23 cellular contexts compared by ENCODE assay signal in the genomic region with DNA sequence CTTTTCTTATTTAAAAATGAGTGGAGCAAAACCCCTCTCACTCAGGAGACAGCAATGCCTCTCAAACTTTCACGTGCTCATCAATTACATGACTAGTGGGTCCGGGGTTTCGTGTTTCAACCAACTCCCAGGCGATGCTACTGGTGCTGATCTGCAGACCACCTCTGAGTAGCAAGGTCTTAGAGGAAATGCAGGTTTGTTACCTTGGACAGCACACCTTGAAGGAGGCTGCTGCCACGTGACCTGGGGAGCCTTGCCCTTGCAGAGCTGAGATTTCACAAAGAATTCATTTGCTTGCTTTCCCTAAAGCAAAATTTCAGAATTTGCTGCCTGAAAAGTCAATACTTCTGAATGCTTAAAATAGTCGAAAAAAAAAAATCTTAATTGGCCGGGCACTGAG. TPM values are rescaled to one million over a fixed set of nuclear protein-coding genes. Genes with fewer than 3 reads are reported as not detected.
A peak's percentile ranks its signal among the peaks of the same experiment; 100 is the strongest.
DNase-seq lines count a peak whose midpoint lies in the region; ATAC-seq and TF ChIP-seq lines count a peak whose summit lies in the region.
"Had no signal": no experiment of that assay in that cellular context is flagged by ENCODE, and none has a peak within 500 bp of the region (broad histone marks: within the 10 kb centered on the region; RNA-seq: fewer than 3 reads in every experiment).

No MANE protein-coding gene starts in this region.

- no peaks in the 10 kb centered on the region for H3K4me1 ChIP-seq in GM23338 (ENCODE audit: insufficient read depth)
- H3K4me1 ChIP-seq in mesendoderm (ENCODE audit: control insufficient read depth, low read depth, low read length): no peaks in the 10 kb centered on the region
- H3K4me1 ChIP-seq: BLaER1, HAP-1 had no signal

- peaks cover 4% of the 10 kb centered on the region; the same call in 2 of the 3 replicates for H3K4me1 Mint-ChIP-seq in GM23338
- H3K4me1 Mint-ChIP-seq in stimulated activated memory B cell treated with anti-CD40 and anti-IgM and Interleukin-4, amounts not matched to agents 10 μg/mL and 1 μg/mL and 100 μg/mL, for 72 hours: no peaks in the 10 kb centered on the region
- H3K4me1 Mint-ChIP-seq: CD14-positive monocyte; CD4-positive, alpha-beta memory T cell had no signal

- no peaks in the 10 kb centered on the region for H3K36me3 Mint-ChIP-seq in GM23338 (ENCODE audit: low read depth)
- no peaks in the 10 kb centered on the region for H3K36me3 Mint-ChIP-seq in stimulated activated memory B cell treated with anti-CD40 and anti-IgM and Interleukin-4, amounts not matched to agents 10 μg/mL and 1 μg/mL and 100 μg/mL, for 72 hours
- H3K36me3 Mint-ChIP-seq: CD14-positive monocyte; CD4-positive, alpha-beta memory T cell had no signal

- no peak for TF ChIP-seq RAD21 in Ishikawa (IDR thresholded peaks at IDR 0.05; ENCODE audit: low read depth)

- no peak overlapping the region for H2AK5ac ChIP-seq in mesendoderm (ENCODE audit: low read length)

- H3K4me3 Mint-ChIP-seq in GM23338: no peak overlapping the region
- H3K4me3 Mint-ChIP-seq in stimulated activated memory B cell treated with anti-CD40 and anti-IgM and Interleukin-4, amounts not matched to agents 10 μg/mL and 1 μg/mL and 100 μg/mL, for 72 hours: no peak overlapping the region
- H3K4me3 Mint-ChIP-seq: CD14-positive monocyte; CD4-positive, alpha-beta memory T cell; HFFc6 had no signal

- no peak for TF ChIP-seq CTCF in GM23338 (conservative IDR thresholded peaks at IDR 0.05; ENCODE audit: low read depth in 2 of 2)

- no peak overlapping the region for H4K8ac ChIP-seq in mesendoderm (ENCODE audit: low read depth, low read length)

- no peaks in the 10 kb centered on the region for H3K27me3 ChIP-seq in GM23338 (ENCODE audit: insufficient read depth)
- no peaks in the 10 kb centered on the region for H3K27me3 ChIP-seq in mesendoderm (ENCODE audit: insufficient read depth, low read length, poor library complexity)
- H3K27me3 ChIP-seq: BLaER1 had no signal

- ATAC-seq in GM23338 (peak; percentile 64), GM21717 (IDR thresholded peaks at IDR 0.05; ENCODE audit: unreplicated experiment) (no peak)
- ATAC-seq in stimulated activated memory B cell treated with anti-CD40 and anti-IgM and Interleukin-4, amounts not matched to agents 10 μg/mL and 1 μg/mL and 100 μg/mL, for 72 hours: no peak
- ATAC-seq: GM12878, K562 had no signal

- no peak overlapping the region for H3K23ac ChIP-seq in mesendoderm (ENCODE audit: low read length)

- H3K79me1 ChIP-seq in mesendoderm (ENCODE audit: low read length): no peaks in the 10 kb centered on the region

- no peak overlapping the region for H3K18ac ChIP-seq in mesendoderm (ENCODE audit: low read length)

- no peaks in the 10 kb centered on the region for H3K36me3 ChIP-seq in GM23338 (ENCODE audit: insufficient read depth)
- H3K36me3 ChIP-seq in mesendoderm (ENCODE audit: control insufficient read depth, insufficient read depth, low read length): no peaks in the 10 kb centered on the region
- H3K36me3 ChIP-seq: BLaER1, HAP-1 had no signal

- H2BK5ac ChIP-seq in mesendoderm (ENCODE audit: low read length): no peak overlapping the region

- H3K27me3 Mint-ChIP-seq in GM23338 (ENCODE audit: insufficient read depth, low read depth, poor library complexity): no peaks in the 10 kb centered on the region
- peaks cover 33% of the 10 kb centered on the region for H3K27me3 Mint-ChIP-seq in stimulated activated memory B cell treated with anti-CD40 and anti-IgM and Interleukin-4, amounts not matched to agents 10 μg/mL and 1 μg/mL and 100 μg/mL, for 72 hours

- TF ChIP-seq EP300 in Ishikawa (IDR thresholded peaks at IDR 0.05; ENCODE audit: borderline replicate concordance): no peak

- no peak overlapping the region for H3K9ac ChIP-seq in mesendoderm (ENCODE audit: low read length)
- H3K9ac ChIP-seq: BLaER1 had no signal

- no peak overlapping the region for H2BK120ac ChIP-seq in mesendoderm (ENCODE audit: low read depth, low read length)

- H3K79me2 ChIP-seq in GM23338 (replicated peaks; ENCODE audit: insufficient read depth): no peaks in the 10 kb centered on the region
- no peaks in the 10 kb centered on the region for H3K79me2 ChIP-seq in mesendoderm (ENCODE audit: control insufficient read depth, insufficient read depth, low read length)

- no peaks in the 10 kb centered on the region for H4K20me1 ChIP-seq in GM23338 (replicated peaks; ENCODE audit: insufficient read depth)
- H4K20me1 ChIP-seq: BLaER1 had no signal

- no peak overlapping the region for H2AFZ ChIP-seq in GM23338

- no peaks in the 10 kb centered on the region for H3F3A ChIP-seq in GM23338 (replicated peaks; ENCODE audit: low read depth)

- H3K27ac Mint-ChIP-seq in GM23338: no peak overlapping the region
- H3K27ac Mint-ChIP-seq in stimulated activated memory B cell treated with anti-CD40 and anti-IgM and Interleukin-4, amounts not matched to agents 10 μg/mL and 1 μg/mL and 100 μg/mL, for 72 hours: no peak overlapping the region
- H3K27ac Mint-ChIP-seq: CD14-positive monocyte; CD4-positive, alpha-beta memory T cell; HFFc6 had no signal

- H3K9me3 Mint-ChIP-seq in GM23338: no peaks in the 10 kb centered on the region; the same call in 2 of the 3 replicates
- no peaks in the 10 kb centered on the region for H3K9me3 Mint-ChIP-seq in stimulated activated memory B cell treated with anti-CD40 and anti-IgM and Interleukin-4, amounts not matched to agents 10 μg/mL and 1 μg/mL and 100 μg/mL, for 72 hours
- H3K9me3 Mint-ChIP-seq: CD4-positive, alpha-beta memory T cell; HFFc6 had no signal

- H3K9me2 ChIP-seq in GM23338 (ENCODE audit: insufficient read depth): no peaks in the 10 kb centered on the region

- no peak overlapping the region for H3K4me2 ChIP-seq in GM23338
- H3K4me2 ChIP-seq in mesendoderm (ENCODE audit: low read length): no peak overlapping the region
- H3K4me2 ChIP-seq: BLaER1 had no signal

- no peak overlapping the region for H3K56ac ChIP-seq in mesendoderm (ENCODE audit: low read length)

- DNase-seq in GM23338 (ENCODE audit: low spot score): peak; percentile 17
- peak; percentile 71 for DNase-seq in iPS-NIHi11 (ENCODE audit: low spot score)
- peak; percentile 12 for DNase-seq in mesendoderm
- no peak for DNase-seq in NCI-H2227 treated with DMSO at 0.1 percent for 48 hours (lab: John Stamatoyannopoulos, UW)
- DNase-seq: 8988T; Calu3; CD4-positive, alpha-beta memory T cell; DMS79 treated with DMSO at 0.1 percent for 48 hours; HFFc6 had no signal

- no peak overlapping the region for H3K4ac ChIP-seq in mesendoderm (ENCODE audit: low read depth, low read length)

- no peak overlapping the region for H4K5ac ChIP-seq in mesendoderm (ENCODE audit: low read length)

- H3K27ac ChIP-seq in GM23338 (ENCODE audit: low read depth): no peak overlapping the region
- no peak overlapping the region for H3K27ac ChIP-seq in mesendoderm (ENCODE audit: low read depth, low read length)
- H3K27ac ChIP-seq: BLaER1, HL-60 had no signal

- no peak overlapping the region for H3K4me3 ChIP-seq in GM23338
- H3K4me3 ChIP-seq in mesendoderm (ENCODE audit: low read length): no peak overlapping the region
- H3K4me3 ChIP-seq: BLaER1, GM12878, HAP-1, K562 had no signal

- no CpG with 5 or more reads among the region's 7 CpGs for WGBS in mesendoderm (ENCODE audit: extremely low coverage, insufficient coverage, low lambda C conversion rate)

- H2BK15ac ChIP-seq in mesendoderm (replicated peaks; ENCODE audit: low read depth): no peak overlapping the region

TF ChIP-seq in GM23338, 12 proteins besides CTCF, POLR2A, EP300 and RAD21 (continues in another document):
- TF ChIP-seq, protein P1, sequence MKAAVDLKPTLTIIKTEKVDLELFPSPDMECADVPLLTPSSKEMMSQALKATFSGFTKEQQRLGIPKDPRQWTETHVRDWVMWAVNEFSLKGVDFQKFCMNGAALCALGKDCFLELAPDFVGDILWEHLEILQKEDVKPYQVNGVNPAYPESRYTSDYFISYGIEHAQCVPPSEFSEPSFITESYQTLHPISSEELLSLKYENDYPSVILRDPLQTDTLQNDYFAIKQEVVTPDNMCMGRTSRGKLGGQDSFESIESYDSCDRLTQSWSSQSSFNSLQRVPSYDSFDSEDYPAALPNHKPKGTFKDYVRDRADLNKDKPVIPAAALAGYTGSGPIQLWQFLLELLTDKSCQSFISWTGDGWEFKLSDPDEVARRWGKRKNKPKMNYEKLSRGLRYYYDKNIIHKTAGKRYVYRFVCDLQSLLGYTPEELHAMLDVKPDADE (IDR thresholded peaks at IDR 0.05): no peak

TF ChIP-seq in Ishikawa, 13 proteins besides CTCF, POLR2A, EP300 and RAD21 (continues in another document):
- no peak for TF ChIP-seq NFIC (IDR thresholded peaks at IDR 0.05)
- TF ChIP-seq, protein P2, sequence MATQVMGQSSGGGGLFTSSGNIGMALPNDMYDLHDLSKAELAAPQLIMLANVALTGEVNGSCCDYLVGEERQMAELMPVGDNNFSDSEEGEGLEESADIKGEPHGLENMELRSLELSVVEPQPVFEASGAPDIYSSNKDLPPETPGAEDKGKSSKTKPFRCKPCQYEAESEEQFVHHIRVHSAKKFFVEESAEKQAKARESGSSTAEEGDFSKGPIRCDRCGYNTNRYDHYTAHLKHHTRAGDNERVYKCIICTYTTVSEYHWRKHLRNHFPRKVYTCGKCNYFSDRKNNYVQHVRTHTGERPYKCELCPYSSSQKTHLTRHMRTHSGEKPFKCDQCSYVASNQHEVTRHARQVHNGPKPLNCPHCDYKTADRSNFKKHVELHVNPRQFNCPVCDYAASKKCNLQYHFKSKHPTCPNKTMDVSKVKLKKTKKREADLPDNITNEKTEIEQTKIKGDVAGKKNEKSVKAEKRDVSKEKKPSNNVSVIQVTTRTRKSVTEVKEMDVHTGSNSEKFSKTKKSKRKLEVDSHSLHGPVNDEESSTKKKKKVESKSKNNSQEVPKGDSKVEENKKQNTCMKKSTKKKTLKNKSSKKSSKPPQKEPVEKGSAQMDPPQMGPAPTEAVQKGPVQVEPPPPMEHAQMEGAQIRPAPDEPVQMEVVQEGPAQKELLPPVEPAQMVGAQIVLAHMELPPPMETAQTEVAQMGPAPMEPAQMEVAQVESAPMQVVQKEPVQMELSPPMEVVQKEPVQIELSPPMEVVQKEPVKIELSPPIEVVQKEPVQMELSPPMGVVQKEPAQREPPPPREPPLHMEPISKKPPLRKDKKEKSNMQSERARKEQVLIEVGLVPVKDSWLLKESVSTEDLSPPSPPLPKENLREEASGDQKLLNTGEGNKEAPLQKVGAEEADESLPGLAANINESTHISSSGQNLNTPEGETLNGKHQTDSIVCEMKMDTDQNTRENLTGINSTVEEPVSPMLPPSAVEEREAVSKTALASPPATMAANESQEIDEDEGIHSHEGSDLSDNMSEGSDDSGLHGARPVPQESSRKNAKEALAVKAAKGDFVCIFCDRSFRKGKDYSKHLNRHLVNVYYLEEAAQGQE (IDR thresholded peaks at IDR 0.05; ENCODE audit: low read depth): peak; percentile 70

RNA-seq across cellular contexts. Expression of gene SMIM21, which starts 32.4 kb away (rescaled TPM):
- not detected in 2 replicates for total RNA-seq in GM23338 (2014; rRNA removed; shearing (Covaris generic))
- not detected in 2 replicates for polyA plus RNA-seq in GM23338 (2016; fragmentation: Nextera tagmentation; extraction: Ambion mirVana)
- not detected for polyA plus RNA-seq in mesendoderm (2013, experiment 1 of 2)
- not detected for polyA plus RNA-seq in mesendoderm (2013, experiment 2 of 2)
- total RNA-seq: A673; Calu3; CD4-positive, alpha-beta memory T cell; G401; GM12878; H1; HFFc6; HT1080; K562 had no signal
- polyA plus RNA-seq: AG04450; CD14-positive monocyte; CD4-positive, alpha-beta memory T cell; GM12878; H1; K562 had no signal
